Comparison of ENCODE assay signal across 11 cellular contexts in the genomic region with DNA sequence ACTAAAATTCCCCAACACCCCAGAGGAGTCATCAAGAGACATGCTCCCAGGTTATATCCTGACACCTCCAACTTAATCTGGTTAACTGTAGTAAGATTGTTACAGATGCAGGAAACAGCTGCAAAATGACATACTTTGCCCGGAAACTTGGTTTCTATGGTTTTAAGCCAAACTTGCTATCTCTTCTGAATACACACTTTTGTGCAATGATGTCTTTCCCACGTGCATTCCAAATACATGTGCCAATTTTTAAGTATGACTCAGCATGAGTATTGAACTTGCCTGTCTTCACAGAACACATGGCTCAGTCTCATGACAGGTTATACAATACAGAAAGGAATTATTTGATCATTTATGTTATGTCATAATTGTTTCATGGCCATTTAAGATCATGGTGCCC.
A peak's percentile ranks its signal among the peaks of the same experiment; 100 is the strongest.
DNase-seq lines count a peak whose midpoint lies in the region; ATAC-seq, FAIRE-seq and TF ChIP-seq lines count a peak whose summit lies in the region.
"Had no signal": no experiment of that assay in that cellular context is flagged by ENCODE, and none has a peak within 500 bp of the region (broad histone marks: within the 10 kb centered on the region; RNA-seq: fewer than 3 reads in every experiment).

No MANE protein-coding gene starts in this region.

- H3K4me3 Mint-ChIP-seq in CD4-positive, alpha-beta T cell, result no peak overlapping the region
- H3K4me3 Mint-ChIP-seq in type B pancreatic cell, result no peak overlapping the region

- H3K27me3 ChIP-seq in ACC112 (ENCODE audit: insufficient read depth, low read length) (no peaks in the 10 kb centered on the region), HCT116 (ENCODE audit: insufficient read depth, low read length) (no peaks in the 10 kb centered on the region; the same call in 1 of the 2 replicates), heart right ventricle (no peaks in the 10 kb centered on the region)
- H3K27me3 ChIP-seq in CD4-positive, alpha-beta T cell (ENCODE audit: control insufficient read depth, insufficient read depth, low read length), result no peaks in the 10 kb centered on the region

- TF ChIP-seq RAD21 in HCT116 (IDR thresholded peaks at IDR 0.05; ENCODE audit: low read depth), result no peak

- H3K9me3 Mint-ChIP-seq in CD4-positive, alpha-beta T cell, result no peaks in the 10 kb centered on the region
- H3K9me3 Mint-ChIP-seq in type B pancreatic cell, result no peaks in the 10 kb centered on the region

- H3K79me2 ChIP-seq in ACC112 (ENCODE audit: control insufficient read depth, insufficient read depth, low read length, unreplicated experiment), result no peaks in the 10 kb centered on the region
- no peaks in the 10 kb centered on the region for H3K79me2 ChIP-seq in HCT116 (ENCODE audit: insufficient read depth, low read length)

- POLR2A ChIA-PET in HCT116 (lab: Charles Lee), result no interaction called here
- POLR2A ChIA-PET in CD4-positive, alpha-beta T cell (lab: Charles Lee), result no interaction called here

- H3K27ac ChIP-seq in ACC112 (ENCODE audit: low read depth, low read length) (peak overlapping the region; percentile 84), HCT116 (ENCODE audit: low read depth, low read length) (no peak overlapping the region), heart right ventricle (no peak overlapping the region), kidney (ENCODE audit: low read depth in 2 of 2, low read length in 2 of 2) (no peak overlapping the region)
- no peak overlapping the region for H3K27ac ChIP-seq in CD4-positive, alpha-beta T cell (ENCODE audit: low read depth, low read length)
- H3K27ac ChIP-seq: WERI-Rb-1 had no signal

- ATAC-seq in HCT116 (no peak), heart right ventricle (peak in 6 of 8 donors; percentile 47 to 85 (median 74))
- no peak for ATAC-seq in CD4-positive, alpha-beta T cell (ENCODE audit: poor library complexity)
- ATAC-seq: mucosa of descending colon had no signal

- CTCF ChIA-PET in HCT116 (lab: Charles Lee), result interaction anchor here (0.6 kb wide), 1 partner anchor 639 kb away, joined by 3 read pairs; no protein-coding TSS in a partner anchor
- CTCF ChIA-PET in CD4-positive, alpha-beta T cell (lab: Charles Lee), result no interaction called here

- H3K36me3 Mint-ChIP-seq in CD4-positive, alpha-beta T cell (ENCODE audit: low read depth), result no peaks in the 10 kb centered on the region
- no peaks in the 10 kb centered on the region for H3K36me3 Mint-ChIP-seq in type B pancreatic cell

- BruUV-seq in HCT116 (replicated peaks; lab: Mats Ljungman, UMichigan), result no TSS peak

- TF ChIP-seq CTCF in HCT116 (IDR thresholded peaks at IDR 0.05 in 2 of 3, conservative IDR thresholded peaks at IDR 0.05 in 1 of 3; ENCODE audit: borderline replicate concordance in 1 of 3, insufficient read depth in 1 of 3, low read depth in 2 of 3, low read length in 2 of 3), result no peak
- no peak for TF ChIP-seq CTCF in heart right ventricle (IDR thresholded peaks at IDR 0.05)
- no peak for TF ChIP-seq CTCF in kidney (IDR thresholded peaks at IDR 0.05; ENCODE audit: borderline replicate concordance, extremely low read depth, insufficient read depth)
- no peak for TF ChIP-seq CTCF in CD4-positive, alpha-beta T cell (IDR thresholded peaks at IDR 0.05)
- no peak for TF ChIP-seq CTCF in type B pancreatic cell (conservative IDR thresholded peaks at IDR 0.05)

- H3K9ac ChIP-seq in HCT116 (ENCODE audit: low read length) (no peak overlapping the region), kidney (ENCODE audit: low read length in 2 of 2) (no peak overlapping the region)

- H3K27ac Mint-ChIP-seq in CD4-positive, alpha-beta T cell, result no peak overlapping the region
- no peak overlapping the region for H3K27ac Mint-ChIP-seq in type B pancreatic cell

- H3K27me3 Mint-ChIP-seq in CD4-positive, alpha-beta T cell, result no peaks in the 10 kb centered on the region
- peaks cover 10% of the 10 kb centered on the region for H3K27me3 Mint-ChIP-seq in type B pancreatic cell

- H3K36me3 ChIP-seq in ACC112 (ENCODE audit: insufficient read depth, low read length), result no peaks in the 10 kb centered on the region
- no peaks in the 10 kb centered on the region for H3K36me3 ChIP-seq in HCT116 (ENCODE audit: control insufficient read depth in 1 of 2, insufficient read depth in 2 of 2, low read length in 2 of 2)
- no peaks in the 10 kb centered on the region for H3K36me3 ChIP-seq in heart right ventricle
- H3K36me3 ChIP-seq in kidney (ENCODE audit: control insufficient read depth in 1 of 2, insufficient read depth in 2 of 2, low read length in 2 of 2), result no peaks in the 10 kb centered on the region
- H3K36me3 ChIP-seq: WERI-Rb-1 had no signal

- 22 to 38% methylated on average over 2 of the region's 2 CpGs for WGBS in heart right ventricle, 2 donors

- H3K4me2 ChIP-seq in HCT116 (ENCODE audit: low read length), result no peak overlapping the region

- no peaks in the 10 kb centered on the region for H3K4me1 Mint-ChIP-seq in CD4-positive, alpha-beta T cell (ENCODE audit: low read depth)
- no peaks in the 10 kb centered on the region for H3K4me1 Mint-ChIP-seq in type B pancreatic cell (ENCODE audit: unreplicated experiment)

- peaks cover 14% of the 10 kb centered on the region for H3K4me1 ChIP-seq in ACC112 (ENCODE audit: control insufficient read depth, insufficient read depth, low read length, unreplicated experiment)
- H3K4me1 ChIP-seq in HCT116 (ENCODE audit: control insufficient read depth in 1 of 2, insufficient read depth in 2 of 2, low read length in 2 of 2), result peaks cover 0 to 5% of the 10 kb centered on the region in 2 experiments; a peak in 1 of 4 replicates
- H3K4me1 ChIP-seq in heart right ventricle, result peaks cover 0 to 9% (median 0%) of the 10 kb centered on the region in 9 donors
- H3K4me1 ChIP-seq in kidney (ENCODE audit: control insufficient read depth in 1 of 2, insufficient read depth in 1 of 2, low read depth in 1 of 2, low read length in 2 of 2), result no peaks in the 10 kb centered on the region

- DNase-seq in HCT116 (ENCODE audit: low read depth, low spot score) (no peak), astrocyte of the hippocampus (ENCODE audit: low read depth, low spot score) (peak; percentile 71), heart right ventricle (no peak), kidney (no peak), type B pancreatic cell (ENCODE audit: extremely low spot score, unreplicated experiment) (no peak)
- no peak for DNase-seq in CD4-positive, alpha-beta T cell
- no peak for DNase-seq in stimulated activated CD4-positive, alpha-beta T cell treated with anti-CD3 and anti-CD28 coated beads, Interleukin-15, amount 100 ng/mL, for 24 hours
- DNase-seq: mucosa of descending colon, NCI-H1105, WERI-Rb-1 had no signal

- no peak for FAIRE-seq in kidney (lab: Jason Lieb, UNC)

- intact Hi-C loops in HCT116 (cut with micrococcal nuclease), result loop anchor here (10.0 kb wide), 1 partner anchor 284 kb away; no protein-coding TSS in a partner anchor
- intact Hi-C loops in heart right ventricle (cut with DNase I), result no loop called here
- intact Hi-C loops in kidney (cut with DNase I), result no loop called here
- intact Hi-C loops in CD4-positive, alpha-beta T cell (cut with DNase I, micrococcal nuclease), result no loop called here

- TF ChIP-seq POLR2A in HCT116 (IDR thresholded peaks at IDR 0.05; ENCODE audit: borderline replicate concordance, extremely low read depth, insufficient read depth, insufficient read length), result no peak

- no peaks in the 10 kb centered on the region for H3K9me2 ChIP-seq in HCT116 (ENCODE audit: insufficient read depth)

- H3K4me3 ChIP-seq in ACC112 (ENCODE audit: low read depth, low read length) (no peak overlapping the region), HCT116 (replicated peaks in 1 of 2; ENCODE audit: low read depth in 1 of 2, low read length in 2 of 2) (no peak overlapping the region), heart right ventricle (no peak overlapping the region), kidney (ENCODE audit: low read length in 2 of 2) (no peak overlapping the region)
- H3K4me3 ChIP-seq: mucosa of descending colon had no signal

- H3K9me3 ChIP-seq in HCT116 (ENCODE audit: control insufficient read depth in 1 of 2, insufficient read depth in 1 of 2, low read depth in 1 of 2, low read length in 2 of 2) (no peaks in the 10 kb centered on the region), heart right ventricle (peaks cover 0 to 2% (median 0%) of the 10 kb centered on the region in 11 donors), kidney (ENCODE audit: control insufficient read depth in 1 of 2, low read length in 2 of 2) (no peaks in the 10 kb centered on the region)
- no peaks in the 10 kb centered on the region for H3K9me3 ChIP-seq in CD4-positive, alpha-beta T cell (ENCODE audit: control insufficient read depth, low read length)
- H3K9me3 ChIP-seq: mucosa of descending colon had no signal

- RAD21 ChIA-PET in HCT116 (lab: Charles Lee; ENCODE audit: low non-redundant PET in 1 of 2, low total read pairs in 2 of 2, uncharacterized antibody in 2 of 2, unreplicated experiment in 2 of 2), result no interaction called here

- H2AFZ ChIP-seq in ACC112 (ENCODE audit: low read length, unreplicated experiment) (no peak overlapping the region), HCT116 (ENCODE audit: low read depth, low read length, poor library complexity, severe bottlenecking) (peak overlapping the region; percentile 55)

- no peaks in the 10 kb centered on the region for H4K20me1 ChIP-seq in HCT116 (ENCODE audit: insufficient read depth)

TF ChIP-seq in HCT116, 20 proteins besides CTCF, POLR2A, EP300 and RAD21:
- TF ChIP-seq TCF7L2 (IDR thresholded peaks at IDR 0.05; ENCODE audit: borderline replicate concordance, extremely low read depth, insufficient read depth, insufficient read length) (no peak), ZNF274 (IDR thresholded peaks at IDR 0.05; ENCODE audit: low read depth, low read length) (no peak), SRF (IDR thresholded peaks at IDR 0.05; ENCODE audit: low read depth) (no peak), YY1 (IDR thresholded peaks at IDR 0.05; ENCODE audit: extremely low read depth, insufficient replicate concordance, low read depth, low read length) (no peak), FOSL1 (IDR thresholded peaks at IDR 0.05; ENCODE audit: low read depth) (peak; percentile 31; the same call in 1 of the 2 replicates), ZFX (IDR thresholded peaks at IDR 0.05) (no peak), JUND (IDR thresholded peaks at IDR 0.05) (no peak)
- TF ChIP-seq, protein P1, sequence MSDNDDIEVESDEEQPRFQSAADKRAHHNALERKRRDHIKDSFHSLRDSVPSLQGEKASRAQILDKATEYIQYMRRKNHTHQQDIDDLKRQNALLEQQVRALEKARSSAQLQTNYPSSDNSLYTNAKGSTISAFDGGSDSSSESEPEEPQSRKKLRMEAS (IDR thresholded peaks at IDR 0.05), result peak; percentile 42

Comparison
In these comparisons a context has a peak if more than half of its experiments do, and no peak if none do; other contexts are left out.
1. ATAC-seq: peak in heart right ventricle (6 of 8); none in HCT116 (single experiment) and CD4-positive, alpha-beta T cell (single experiment).